In the genomic region with DNA sequence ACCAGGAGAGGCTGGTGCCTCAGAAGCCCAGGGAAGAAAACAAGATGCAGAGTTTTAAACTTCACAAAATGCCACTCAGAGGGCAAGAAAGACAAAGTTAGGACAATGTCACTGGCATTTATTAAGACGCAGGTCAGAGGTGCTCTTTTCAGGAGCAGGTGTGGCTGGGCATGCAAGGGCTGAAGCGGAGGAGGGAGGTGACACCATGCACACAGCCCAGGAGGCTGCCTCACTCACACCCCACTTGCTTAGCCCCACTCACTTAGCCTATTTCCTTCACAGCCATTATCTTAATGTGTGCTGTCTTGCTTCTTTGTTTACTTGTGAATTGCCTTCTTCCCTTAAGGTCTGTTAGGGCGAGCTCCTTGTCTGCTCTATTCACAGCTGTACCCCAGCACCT, we compare ENCODE assay signal across 14 cellular contexts. TPM values are rescaled to one million over a fixed set of nuclear protein-coding genes. Genes with fewer than 3 reads are reported as not detected.
DNase-seq lines count a peak whose midpoint lies in the region; ATAC-seq, FAIRE-seq and TF ChIP-seq lines count a peak whose summit lies in the region.
"Had no signal": no experiment of that assay in that cellular context is flagged by ENCODE, and none has a peak within 500 bp of the region (broad histone marks: within the 10 kb centered on the region; RNA-seq: fewer than 3 reads in every experiment).

No MANE protein-coding gene starts in this region.

- FAIRE-seq in keratinocyte (lab: Jason Lieb, UNC), result peak; percentile 17
- peak; percentile 56 for FAIRE-seq in urothelium cell line (lab: Jason Lieb, UNC)
- FAIRE-seq: G401.6 had no signal

- BruUV-seq in mammary epithelial cell (replicated peaks; lab: Mats Ljungman, UMichigan) (no TSS peak), MCF 10A (replicated peaks; lab: Mats Ljungman, UMichigan) (no TSS peak)

- H3K79me2 ChIP-seq in mammary epithelial cell (ENCODE audit: insufficient read depth, low read length) (peaks cover 15% of the 10 kb centered on the region), keratinocyte (ENCODE audit: control insufficient read depth, insufficient read depth, low read length) (no peaks in the 10 kb centered on the region)

- H4K20me1 ChIP-seq in mammary epithelial cell (ENCODE audit: insufficient read depth, low read length) (no peaks in the 10 kb centered on the region), keratinocyte (ENCODE audit: control insufficient read depth, extremely low read depth, insufficient read depth, low read length) (no peaks in the 10 kb centered on the region)

- H3K27ac ChIP-seq in mammary epithelial cell (ENCODE audit: insufficient read depth, low read depth, low read length), result peak overlapping the region; percentile 21
- peak overlapping the region; percentile 44 for H3K27ac ChIP-seq in keratinocyte (ENCODE audit: control insufficient read depth, insufficient read depth, low read length)
- H3K27ac ChIP-seq: cardiac muscle cell had no signal

- H2AFZ ChIP-seq in mammary epithelial cell (ENCODE audit: low read depth, low read length) (no peak overlapping the region), keratinocyte (ENCODE audit: control insufficient read depth, low read length) (no peak overlapping the region)

- in situ Hi-C loops in mammary epithelial cell (cut with MboI; ENCODE audit: low sequenced_read_pairs in 2 of 2), result no loop called here

- H3K4me1 ChIP-seq in mammary epithelial cell (ENCODE audit: insufficient read depth, low read length) (peaks cover 41% of the 10 kb centered on the region), keratinocyte (ENCODE audit: control insufficient read depth, extremely low read depth, insufficient read depth, low read length) (peaks cover 40% of the 10 kb centered on the region)

- ATAC-seq in T-cell (replicated peaks in 1 of 4) (no peak), HG03565 (IDR thresholded peaks at IDR 0.05; ENCODE audit: unreplicated experiment) (no peak)

- H3K36me3 Mint-ChIP-seq in MCF 10A (ENCODE audit: insufficient read depth, unreplicated experiment), result no peaks in the 10 kb centered on the region
- peaks cover 3% of the 10 kb centered on the region for H3K36me3 Mint-ChIP-seq in T-cell

- no peak for TF ChIP-seq CTCF in mammary epithelial cell (conservative IDR thresholded peaks at IDR 0.05 in 1 of 2, IDR thresholded peaks at IDR 0.05 in 1 of 2; ENCODE audit: extremely low read depth in 1 of 2, insufficient read depth in 1 of 2, low read depth in 1 of 2, low read length in 2 of 2)
- no peak for TF ChIP-seq CTCF in MCF 10A (IDR thresholded peaks at IDR 0.05; ENCODE audit: unreplicated experiment)
- no peak for TF ChIP-seq CTCF in keratinocyte (optimal IDR thresholded peaks at IDR 0.05 in 1 of 3, IDR thresholded peaks at IDR 0.05 in 1 of 3, conservative IDR thresholded peaks at IDR 0.05 in 1 of 3; ENCODE audit: extremely low read depth in 1 of 3, insufficient read depth in 2 of 3, low read length in 3 of 3)

- H3K27me3 Mint-ChIP-seq in MCF 10A (ENCODE audit: insufficient read depth, unreplicated experiment), result no peaks in the 10 kb centered on the region
- no peaks in the 10 kb centered on the region for H3K27me3 Mint-ChIP-seq in T-cell

- no peak overlapping the region for H3K9ac ChIP-seq in mammary epithelial cell (ENCODE audit: insufficient read depth, low read length)
- H3K9ac ChIP-seq in keratinocyte (ENCODE audit: control insufficient read depth, extremely low read depth, insufficient read depth, low read length), result no peak overlapping the region

- H3K4me3 Mint-ChIP-seq in MCF 10A (ENCODE audit: unreplicated experiment) (no peak overlapping the region), T-cell (peak overlapping the region in 1 of 3 donors; percentile 64)
- H3K4me3 Mint-ChIP-seq: nephron had no signal

- intact Hi-C loops in mammary epithelial cell (cut with micrococcal nuclease), result no loop called here
- intact Hi-C loops in MCF 10A (cut with micrococcal nuclease), result no loop called here

- H3K27ac Mint-ChIP-seq in MCF 10A (ENCODE audit: low read depth, unreplicated experiment) (no peak overlapping the region), T-cell (peak overlapping the region; percentile 82 to 88)
- H3K27ac Mint-ChIP-seq: nephron had no signal

- H3K9me3 ChIP-seq in mammary epithelial cell (replicated peaks; ENCODE audit: insufficient read depth, low read length), result no peaks in the 10 kb centered on the region
- no peaks in the 10 kb centered on the region for H3K9me3 ChIP-seq in keratinocyte (ENCODE audit: control insufficient read depth, low read depth, low read length)

- H3K36me3 ChIP-seq in mammary epithelial cell (ENCODE audit: insufficient read depth, low read length), result no peaks in the 10 kb centered on the region
- no peaks in the 10 kb centered on the region for H3K36me3 ChIP-seq in keratinocyte (ENCODE audit: control insufficient read depth in 2 of 2, extremely low read depth in 1 of 2, insufficient read depth in 2 of 2, low read length in 2 of 2)
- H3K36me3 ChIP-seq: cardiac muscle cell had no signal

- peaks cover 3% of the 10 kb centered on the region for H3K9me1 ChIP-seq in keratinocyte (ENCODE audit: control insufficient read depth, extremely low read depth, insufficient read depth, low read length)

- WGBS in mammary epithelial cell (ENCODE audit: low coverage, missing lambda C conversion rate), result 90% methylated on average over 3 of the region's 3 CpGs

- H3K27me3 ChIP-seq in mammary epithelial cell (ENCODE audit: insufficient read depth, low read length), result no peaks in the 10 kb centered on the region
- H3K27me3 ChIP-seq in keratinocyte (ENCODE audit: control insufficient read depth, extremely low read depth, insufficient read depth, low read length), result no peaks in the 10 kb centered on the region
- H3K27me3 ChIP-seq: cardiac muscle cell had no signal

- POLR2A ChIA-PET in MCF 10A (lab: Yijun Ruan, JAX) (no interaction called here), T-cell (lab: Charles Lee) (no interaction called here)

- CTCF ChIA-PET in mammary epithelial cell (lab: Charles Lee; ENCODE audit: low non-redundant PET) (no interaction called here), MCF 10A (lab: Yijun Ruan, JAX) (no interaction called here), T-cell (lab: Charles Lee) (no interaction called here)

- H3K9me3 Mint-ChIP-seq in MCF 10A (ENCODE audit: unreplicated experiment) (no peaks in the 10 kb centered on the region), T-cell (no peaks in the 10 kb centered on the region)
- H3K9me3 Mint-ChIP-seq: nephron had no signal

- no peak for DNase-seq in mammary epithelial cell
- DNase-seq in MCF 10A (ENCODE audit: unreplicated experiment), result no peak
- no peak for DNase-seq in T-cell
- no peak for DNase-seq in keratinocyte (ENCODE audit: low read depth, low spot score)
- DNase-seq in urothelium cell line (ENCODE audit: low spot score), result no peak
- DNase-seq in GM19240 (ENCODE audit: insufficient read length, low spot score), result no peak
- DNase-seq in NCI-H1694 treated with DMSO at 0.1 percent for 48 hours (lab: John Stamatoyannopoulos, UW), result no peak
- DNase-seq: activated CD4-positive, CD25-positive, alpha-beta regulatory T cell; activated effector memory CD4-positive, alpha-beta T cell treated with anti-CD3 and anti-CD28 coated beads, Interleukin-2, amount 50 U/mL, for 16 hours; NCI-H446 had no signal

- peak overlapping the region; percentile 57 for H3K4me2 ChIP-seq in mammary epithelial cell (ENCODE audit: insufficient read depth, low read depth, low read length)
- H3K4me2 ChIP-seq in keratinocyte (ENCODE audit: control insufficient read depth, extremely low read depth, insufficient read depth, low read depth, low read length), result peak overlapping the region; percentile 69

- dilution Hi-C loops in mammary epithelial cell (cut with HindIII; ENCODE audit: low sequenced_read_pairs), result no loop called here
- dilution Hi-C loops in keratinocyte (cut with MboI; ENCODE audit: extremely low pct_ligation_motif_present, low sequenced_read_pairs), result no loop called here

- H3K4me1 Mint-ChIP-seq in MCF 10A (ENCODE audit: insufficient read depth, unreplicated experiment), result peaks cover 24% of the 10 kb centered on the region
- H3K4me1 Mint-ChIP-seq in T-cell, result peaks cover 79 to 85% (median 84%) of the 10 kb centered on the region in 3 donors

- H3K4me3 ChIP-seq in mammary epithelial cell (replicated peaks in 1 of 3; ENCODE audit: insufficient read depth in 1 of 3, low read depth in 2 of 3, low read length in 3 of 3), result no peak overlapping the region
- no peak overlapping the region for H3K4me3 ChIP-seq in keratinocyte (ENCODE audit: control insufficient read depth in 2 of 3, extremely low read depth in 1 of 3, insufficient read depth in 2 of 3, low read depth in 1 of 3, low read length in 3 of 3)
- H3K4me3 ChIP-seq: cardiac muscle cell had no signal

RNA-seq across cellular contexts. Expression of a gene that starts 17.2 kb away (rescaled TPM):
- total RNA-seq in mammary epithelial cell, result 1 to 10 TPM; 4.5 to 7.9 TPM
- polyA plus RNA-seq in mammary epithelial cell, result 6.6 TPM
- 9.8 TPM for polyA minus RNA-seq in mammary epithelial cell
- 0.61 and 1.2 TPM in 2 replicates for total RNA-seq in MCF 10A (2022)
- 10 to 100 TPM in 1 of 5 donors, 1 to 10 TPM in 4; 7.0 to 15.3 (median 8.8) TPM for total RNA-seq in T-cell
- polyA plus RNA-seq in keratinocyte, result 0.64 to 3.5 TPM (median 1.1 TPM) in 3 replicates
- 0.37 TPM for polyA plus RNA-seq in keratinocyte (2011; ENCODE audit: low read depth)
- 1.8 TPM in 2 replicates for polyA plus RNA-seq in keratinocyte (2011; cell fraction: cytosol; rRNA removed)
- 2.3 and 3.0 TPM in 2 replicates for polyA plus RNA-seq in keratinocyte (2011; cell fraction: nucleus; rRNA removed)
- polyA plus RNA-seq in keratinocyte (2012; ENCODE audit: low replicate concordance), result 0.68 and 2.4 TPM in 2 replicates
- polyA minus RNA-seq in keratinocyte, result 1.8 to 4.6 TPM (median 3.2 TPM) in 3 replicates
- 0.77 TPM for polyA minus RNA-seq in keratinocyte (2011; cell fraction: cytosol; rRNA and poly(A)+ RNA removed)
- polyA minus RNA-seq in keratinocyte (2011; cell fraction: nucleus; rRNA and poly(A)+ RNA removed), result 1.1 and 2.4 TPM in 2 replicates
